Comparison of ENCODE assay signal across 22 cellular contexts in the genomic region with DNA sequence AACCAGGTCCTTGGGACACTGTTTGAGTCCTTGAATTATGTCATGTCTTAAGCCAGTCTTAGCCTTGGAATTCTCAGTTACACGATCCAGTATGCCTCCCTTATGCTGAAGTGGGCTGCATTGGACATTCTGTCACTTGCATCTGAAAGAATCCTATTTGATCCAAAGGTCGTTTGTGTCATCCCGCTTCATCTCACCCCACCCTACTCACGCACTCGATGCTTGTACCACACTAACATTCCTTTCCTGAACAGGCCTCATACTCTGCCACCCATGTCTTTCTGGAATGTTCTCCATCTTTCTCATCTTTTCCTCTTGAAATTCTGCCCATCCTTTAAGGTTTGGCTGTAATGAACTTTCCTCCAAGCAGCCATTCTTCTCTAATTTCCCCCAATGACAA.
"Had no signal": no experiment of that assay in that cellular context is flagged by ENCODE, and none has a peak within 500 bp of the region (broad histone marks: within the 10 kb centered on the region; RNA-seq: fewer than 3 reads in every experiment).

No MANE protein-coding gene starts in this region.

- DNase-seq: effector memory CD4-positive, alpha-beta T cell; foreskin fibroblast; glutamatergic neuron; immature natural killer cell; kidney; left colon; mucosa of descending colon; naive thymus-derived CD8-positive, alpha-beta T cell; ovary; right cardiac atrium; stimulated activated CD4-positive, alpha-beta T cell treated with anti-CD3 and anti-CD28 coated beads, Interleukin-15, amount 100 ng/mL, for 24 hours; stimulated activated CD4-positive, alpha-beta T cell treated with anti-CD3 and anti-CD28 coated beads, Interleukin-1b, Interleukin-23, amount 100 ng/mL, for 48 hours; stimulated activated CD4-positive, alpha-beta T cell treated with anti-CD3 and anti-CD28 coated beads, Interleukin-4, amount 100 ng/mL, for 4 hours; stimulated activated naive B cell treated with anti-CD40 and anti-IgM and Interleukin-4, amounts not matched to agents 10 μg/mL and 1 μg/mL and 100 μg/mL, for 72 hours; stimulated activated naive CD8-positive, alpha-beta T cell treated with anti-CD3 and anti-CD28 coated beads, Interleukin-15, amount 100 ng/mL, for 72 hours; testis; upper lobe of left lung had no signal

- ATAC-seq: gastroesophageal sphincter; left colon; mucosa of descending colon; naive thymus-derived CD8-positive, alpha-beta T cell; right cardiac atrium; stimulated activated naive B cell treated with anti-CD40 and anti-IgM and Interleukin-4, amounts not matched to agents 10 μg/mL and 1 μg/mL and 100 μg/mL, for 72 hours; stimulated activated naive CD8-positive, alpha-beta T cell treated with anti-CD3 and anti-CD28 coated beads, Interleukin-15, amount 100 ng/mL, for 72 hours had no signal

- H3K27ac Mint-ChIP-seq: immature natural killer cell; stimulated activated naive B cell treated with anti-CD40 and anti-IgM and Interleukin-4, amounts not matched to agents 10 μg/mL and 1 μg/mL and 100 μg/mL, for 72 hours; stimulated activated naive CD8-positive, alpha-beta T cell treated with anti-CD3 and anti-CD28 coated beads, Interleukin-15, amount 100 ng/mL, for 72 hours had no signal

- H3K27me3 ChIP-seq: cardiac muscle cell, esophagus muscularis mucosa, gastroesophageal sphincter, ovary, testis, upper lobe of left lung had no signal

- H3K4me3 ChIP-seq: cardiac muscle cell, esophagus muscularis mucosa, gastroesophageal sphincter, mucosa of descending colon, ovary, testis, upper lobe of left lung had no signal

- FAIRE-seq: endometrium, kidney had no signal

- H3K27me3 Mint-ChIP-seq: naive thymus-derived CD8-positive, alpha-beta T cell; stimulated activated naive B cell treated with anti-CD40 and anti-IgM and Interleukin-4, amounts not matched to agents 10 μg/mL and 1 μg/mL and 100 μg/mL, for 72 hours; stimulated activated naive CD8-positive, alpha-beta T cell treated with anti-CD3 and anti-CD28 coated beads, Interleukin-15, amount 100 ng/mL, for 72 hours had no signal

- H3K9me3 Mint-ChIP-seq: immature natural killer cell; naive thymus-derived CD8-positive, alpha-beta T cell; neural crest cell; stimulated activated naive B cell treated with anti-CD40 and anti-IgM and Interleukin-4, amounts not matched to agents 10 μg/mL and 1 μg/mL and 100 μg/mL, for 72 hours; stimulated activated naive CD8-positive, alpha-beta T cell treated with anti-CD3 and anti-CD28 coated beads, Interleukin-15, amount 100 ng/mL, for 72 hours had no signal

- H3K36me3 ChIP-seq: cardiac muscle cell, esophagus muscularis mucosa, ovary had no signal

- H3K4me3 Mint-ChIP-seq: immature natural killer cell; naive thymus-derived CD8-positive, alpha-beta T cell; neural crest cell; stimulated activated naive B cell treated with anti-CD40 and anti-IgM and Interleukin-4, amounts not matched to agents 10 μg/mL and 1 μg/mL and 100 μg/mL, for 72 hours; stimulated activated naive CD8-positive, alpha-beta T cell treated with anti-CD3 and anti-CD28 coated beads, Interleukin-15, amount 100 ng/mL, for 72 hours had no signal

- H3K4me1 Mint-ChIP-seq: immature natural killer cell; stimulated activated naive B cell treated with anti-CD40 and anti-IgM and Interleukin-4, amounts not matched to agents 10 μg/mL and 1 μg/mL and 100 μg/mL, for 72 hours; stimulated activated naive CD8-positive, alpha-beta T cell treated with anti-CD3 and anti-CD28 coated beads, Interleukin-15, amount 100 ng/mL, for 72 hours had no signal
